15 cellular contexts compared by ENCODE assay signal in the genomic region with DNA sequence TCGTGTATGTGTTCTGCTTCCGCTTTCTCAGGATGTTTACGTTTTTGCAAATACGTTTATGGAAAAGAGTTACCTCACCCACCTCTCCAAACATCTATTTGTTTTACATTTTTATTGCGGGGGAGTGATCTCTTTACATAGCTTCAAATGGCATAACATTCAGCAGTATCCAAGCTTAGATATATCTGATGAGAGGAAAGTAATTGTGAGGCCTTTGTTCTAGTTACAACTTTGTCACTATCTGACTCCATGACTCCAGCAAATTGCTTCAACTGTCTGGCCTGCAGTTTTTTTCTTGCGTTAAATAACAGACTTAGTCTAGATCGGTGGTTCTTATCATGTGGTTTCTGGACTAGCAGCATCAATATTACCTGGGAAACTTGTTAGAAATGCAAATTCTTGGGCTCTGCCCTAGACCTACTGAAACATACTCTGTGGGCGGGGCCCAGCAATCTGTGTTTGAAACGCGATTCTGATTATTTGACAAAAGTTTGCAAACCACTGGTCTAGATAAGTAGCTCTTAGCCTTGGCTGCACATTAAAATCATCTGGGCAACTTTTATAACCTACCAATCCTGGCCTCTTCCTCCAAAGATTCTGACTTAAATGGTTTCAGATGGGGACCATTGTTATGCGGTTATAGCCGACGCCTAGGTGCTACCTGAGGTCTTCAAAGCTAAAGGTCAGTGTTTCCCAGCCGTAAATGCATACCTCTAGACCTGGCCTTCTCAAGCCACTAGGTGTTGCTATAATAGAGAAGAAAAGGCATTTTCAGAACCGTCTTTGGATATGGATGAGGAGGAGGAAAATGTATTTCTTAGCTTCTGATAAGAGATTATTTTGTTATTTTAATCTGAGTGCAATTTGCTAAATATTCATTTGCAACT.
DNase-seq lines count a peak whose midpoint lies in the region; ATAC-seq, FAIRE-seq and TF ChIP-seq lines count a peak whose summit lies in the region.
"Had no signal": no experiment of that assay in that cellular context is flagged by ENCODE, and none has a peak within 500 bp of the region (broad histone marks: within the 10 kb centered on the region; RNA-seq: fewer than 3 reads in every experiment).

No MANE protein-coding gene starts in this region.

- no peak for TF ChIP-seq POLR2A in H1 (IDR thresholded peaks at IDR 0.05; ENCODE audit: control extremely low read depth in 1 of 2, low read depth in 2 of 2, low read length in 2 of 2)

- H4K5ac ChIP-seq in H1 (ENCODE audit: insufficient read length, low read depth, low read length) (no peak overlapping the region), mesendoderm (ENCODE audit: low read length) (no peak overlapping the region)

- H3K36me3 ChIP-seq in BE2C (no peaks in the 10 kb centered on the region), H1 (ENCODE audit: control insufficient read depth in 2 of 4, insufficient read depth in 4 of 4, low read length in 3 of 4) (no peaks in the 10 kb centered on the region), mesendoderm (ENCODE audit: control insufficient read depth, insufficient read depth, low read length) (no peaks in the 10 kb centered on the region)
- H3K36me3 ChIP-seq: left ventricle myocardium inferior, prostate gland had no signal

- H2BK15ac ChIP-seq in H1 (ENCODE audit: low read length) (no peak overlapping the region), mesendoderm (replicated peaks; ENCODE audit: low read depth) (no peak overlapping the region)

- POLR2A ChIA-PET in H1 (lab: Charles Lee; ENCODE audit: partially characterized antibody) = interaction anchor here (0.6 to 2.2 kb wide), 3 partner anchors 11 to 216 kb away, joined by 3 to 8 read pairs (median 4); partner anchors contain the start of genes ABHD17B and C9orf85

- H3K18ac ChIP-seq in H1 (ENCODE audit: extremely low read depth, low read length) (no peak overlapping the region), mesendoderm (ENCODE audit: low read length) (peak overlapping the region; percentile 60)

- H4K8ac ChIP-seq in H1 (ENCODE audit: extremely low read depth, insufficient read depth, low read length) (no peak overlapping the region), mesendoderm (ENCODE audit: low read depth, low read length) (no peak overlapping the region)

- WGBS in H1 (ENCODE audit: extremely low coverage in 1 of 2, insufficient coverage in 1 of 2, insufficient read length in 1 of 2, insufficient replicate concordance in 2 of 2, low coverage in 1 of 2, low lambda C conversion rate in 2 of 2, missing lambda C conversion rate in 1 of 2), 2 experiments = 50% methylated on average over 15 of the region's 15 CpGs; no CpG with 5 or more reads in 1 of the 2 experiments
- no CpG with 5 or more reads among the region's 15 CpGs for WGBS in mesendoderm (ENCODE audit: extremely low coverage, insufficient coverage, low lambda C conversion rate)

- H3K9ac ChIP-seq in H1 (replicated peaks in 1 of 4; ENCODE audit: extremely low read depth in 1 of 4, low read depth in 3 of 4, low read length in 3 of 4) (no peak overlapping the region), mesendoderm (ENCODE audit: low read length) (no peak overlapping the region)

- no peak overlapping the region for H3K14ac ChIP-seq in H1 (ENCODE audit: insufficient read length)

- H2AK5ac ChIP-seq in H1 (ENCODE audit: low read depth, low read length) (no peak overlapping the region), mesendoderm (ENCODE audit: low read length) (no peak overlapping the region)

- no peak overlapping the region for H2BK20ac ChIP-seq in H1 (ENCODE audit: low read length)

- H3K79me1 ChIP-seq in H1 (ENCODE audit: low read depth, low read length) (no peaks in the 10 kb centered on the region), mesendoderm (ENCODE audit: low read length) (no peaks in the 10 kb centered on the region)

- H3K79me2 ChIP-seq in H1 (ENCODE audit: control insufficient read depth in 1 of 2, insufficient read depth in 2 of 2, low read length in 2 of 2) (no peaks in the 10 kb centered on the region), mesendoderm (ENCODE audit: control insufficient read depth, insufficient read depth, low read length) (no peaks in the 10 kb centered on the region)

- no peaks in the 10 kb centered on the region for H3K27me3 ChIP-seq in BE2C
- no peaks in the 10 kb centered on the region for H3K27me3 ChIP-seq in H1 (replicated peaks in 1 of 4; ENCODE audit: control insufficient read depth in 3 of 4, extremely low read depth in 1 of 4, insufficient read depth in 3 of 4, low read length in 3 of 4)
- no peaks in the 10 kb centered on the region for H3K27me3 ChIP-seq in mesendoderm (ENCODE audit: insufficient read depth, low read length, poor library complexity)

- no peak overlapping the region for H3K56ac ChIP-seq in H1 (replicated peaks; ENCODE audit: insufficient read length, low read depth, low read length)
- no peak overlapping the region for H3K56ac ChIP-seq in mesendoderm (ENCODE audit: low read length)

- no peak for TF ChIP-seq EP300 in H1 (IDR thresholded peaks at IDR 0.05; ENCODE audit: borderline replicate concordance in 1 of 2, low read depth in 2 of 2, low read length in 2 of 2)

- no peak overlapping the region for H3K4me3 ChIP-seq in BE2C (ENCODE audit: low read depth, low read length)
- peak overlapping the region in 1 of 4 experiments; percentile 12; a peak in 1 of 8 replicates for H3K4me3 ChIP-seq in H1 (ENCODE audit: extremely low read depth in 1 of 4, insufficient read depth in 2 of 4, low read depth in 3 of 4, low read length in 4 of 4)
- H3K4me3 ChIP-seq in mesendoderm (ENCODE audit: low read length) = no peak overlapping the region
- H3K4me3 ChIP-seq: left ventricle myocardium inferior, prostate gland had no signal

- in situ Hi-C loops in GM13977 (cut with MboI; ENCODE audit: low pct_unique_long_range_greater_than_20kb, low sequenced_read_pairs, unreplicated experiment) = no loop called here

- TF ChIP-seq CTCF in BE2C (IDR thresholded peaks at IDR 0.05; ENCODE audit: low read depth, low read length) (peak; percentile 20; the same call in 1 of the 2 replicates), H1 (IDR thresholded peaks at IDR 0.05; ENCODE audit: control extremely low read depth in 1 of 3, insufficient read depth in 1 of 3, low read depth in 1 of 3, low read length in 3 of 3) (peak in 2 of 3 experiments; percentile 57 to 77; a peak in 2 of 4 replicates), GM13977 (IDR thresholded peaks at IDR 0.05; ENCODE audit: extremely low read depth, insufficient read depth, missing control alignments) (no peak)

- H4K91ac ChIP-seq in H1 (replicated peaks; ENCODE audit: insufficient read length, low read length) = no peak overlapping the region

- FAIRE-seq in H1 (lab: Jason Lieb, UNC) = peak; percentile 98

- H3K23ac ChIP-seq in H1 (ENCODE audit: insufficient read length) = no peak overlapping the region
- no peak overlapping the region for H3K23ac ChIP-seq in mesendoderm (ENCODE audit: low read length)

- no peak for ATAC-seq in HG03354 (IDR thresholded peaks at IDR 0.05; ENCODE audit: poor library complexity, severe bottlenecking, unreplicated experiment)
- no peak for ATAC-seq in GM18498 (IDR thresholded peaks at IDR 0.05; ENCODE audit: unreplicated experiment)
- ATAC-seq: activated CD8-positive, alpha-beta memory T cell treated with anti-CD3 and anti-CD28 coated beads, Interleukin-2, amount 10 ng/mL, durations not matched to agents 7 days and 5 days had no signal

- H3K4me2 ChIP-seq in H1 (ENCODE audit: insufficient read depth in 1 of 2, low read depth in 2 of 2, low read length in 2 of 2) (no peak overlapping the region; a peak in 1 of 4 replicates), mesendoderm (ENCODE audit: low read length) (no peak overlapping the region)

- 0 out of 2 replicates have a peak overlapping the region, but pooled peaks have one; percentile 14 for H2AFZ ChIP-seq in H1 (ENCODE audit: low read length)

- no peak overlapping the region for H3K27ac ChIP-seq in H1 (ENCODE audit: low read depth, low read length)
- H3K27ac ChIP-seq in mesendoderm (ENCODE audit: low read depth, low read length) = no peak overlapping the region
- H3K27ac ChIP-seq: prostate gland had no signal

- CTCF ChIA-PET in H1 (lab: Charles Lee; ENCODE audit: partially characterized antibody) = interaction anchor here (0.6 to 1.9 kb wide), 14 partner anchors 9 to 872 kb away, joined by 3 to 22 read pairs (median 4); no protein-coding TSS in a partner anchor

- H3K4ac ChIP-seq in H1 (replicated peaks; ENCODE audit: insufficient read length, low read depth, low read length) (no peak overlapping the region), mesendoderm (ENCODE audit: low read depth, low read length) (no peak overlapping the region)

- H3K9me3 ChIP-seq in BE2C (no peaks in the 10 kb centered on the region), H1 (ENCODE audit: insufficient read depth in 2 of 2, low read depth in 1 of 2, low read length in 1 of 2) (no peaks in the 10 kb centered on the region)
- H3K9me3 ChIP-seq: left ventricle myocardium inferior, prostate gland had no signal

- no peaks in the 10 kb centered on the region for H4K20me1 ChIP-seq in H1 (replicated peaks in 1 of 2; ENCODE audit: control insufficient read depth in 1 of 2, insufficient read depth in 2 of 2, low read length in 2 of 2)

- H2BK12ac ChIP-seq in H1 (ENCODE audit: low read depth, low read length) = no peak overlapping the region

- H3K23me2 ChIP-seq in H1 (ENCODE audit: low read depth, low read length) = no peaks in the 10 kb centered on the region

- H2BK120ac ChIP-seq in H1 (replicated peaks; ENCODE audit: low read depth, low read length) (no peak overlapping the region), mesendoderm (ENCODE audit: low read depth, low read length) (no peak overlapping the region)

- TF ChIP-seq RAD21 in H1 (IDR thresholded peaks at IDR 0.05 in 1 of 2, conservative IDR thresholded peaks at IDR 0.05 in 1 of 2; ENCODE audit: low read depth in 2 of 2, low read length in 2 of 2) = peak; percentile 66 to 73

- peaks cover 12% of the 10 kb centered on the region for H3K4me1 ChIP-seq in BE2C
- H3K4me1 ChIP-seq in H1 (replicated peaks in 1 of 4; ENCODE audit: control insufficient read depth in 3 of 4, insufficient read depth in 4 of 4, low read length in 3 of 4) = peaks cover 0 to 12% (median 6%) of the 10 kb centered on the region in 4 experiments
- H3K4me1 ChIP-seq in mesendoderm (ENCODE audit: control insufficient read depth, low read depth, low read length) = no peaks in the 10 kb centered on the region
- H3K4me1 ChIP-seq: prostate gland had no signal

- H2BK5ac ChIP-seq in H1 (ENCODE audit: low read depth, low read length) (no peak overlapping the region), mesendoderm (ENCODE audit: low read length) (no peak overlapping the region)

- no peak for DNase-seq in BE2C
- DNase-seq in HuH-7 (ENCODE audit: low spot score) = peak; percentile 34
- DNase-seq in H1 (ENCODE audit: low read depth in 1 of 2, low spot score in 2 of 2) = peak in 1 of 2 experiments; percentile 51
- peak; percentile 86 for DNase-seq in mesendoderm
- DNase-seq in GM13977 (ENCODE audit: low spot score) = no peak
- no peak for DNase-seq in KG1 (lab: John Stamatoyannopoulos, UW)
- DNase-seq: activated CD8-positive, alpha-beta memory T cell treated with anti-CD3 and anti-CD28 coated beads, Interleukin-2, amount 10 ng/mL, durations not matched to agents 7 days and 5 days; activated effector memory CD4-positive, alpha-beta T cell treated with anti-CD3 and anti-CD28 coated beads, Interleukin-2, amount 50 U/mL, for 16 hours; COR-L47; GF-D8; NCI-H2081 treated with DMSO at 0.1 percent for 48 hours had no signal

Comparison
In these comparisons a context has a peak if more than half of its experiments do, and no peak if none do; other contexts are left out.
1. DNase-seq: peak in HuH-7 (single experiment) and mesendoderm (single experiment); none in BE2C (single experiment), GM13977 (single experiment) and KG1 (single experiment).